In genomic region chr1:6392880-6393399, GRCh38 we compare ENCODE assay signal across 8 cellular contexts. TPM values are rescaled to one million over a fixed set of nuclear protein-coding genes. Genes with fewer than 3 reads are reported as not detected.
A peak's percentile ranks its signal among the peaks of the same experiment; 100 is the strongest.
DNase-seq lines count a peak whose midpoint lies in the region; ATAC-seq, FAIRE-seq and TF ChIP-seq lines count a peak whose summit lies in the region.

No MANE protein-coding gene starts in this region.

- DNase-seq in A549 (ENCODE audit: low read depth in 1 of 2, low spot score in 1 of 2) (no peak), astrocyte of the cerebellum (ENCODE audit: low read depth) (no peak), lower leg skin (ENCODE audit: low spot score in 2 of 2) (no peak), iPS-NIHi7 (ENCODE audit: extremely low spot score) (no peak), KBM-7 (no peak)

- TF ChIP-seq EP300 in A549 (IDR thresholded peaks at IDR 0.05): no peak

- TF ChIP-seq CTCF in A549 (IDR thresholded peaks at IDR 0.05) (no peak), astrocyte of the cerebellum (IDR thresholded peaks at IDR 0.05; ENCODE audit: low read depth, low read length, missing control alignments) (no peak), lower leg skin (IDR thresholded peaks at IDR 0.05) (no peak)

- TF ChIP-seq POLR2A in A549 (IDR thresholded peaks at IDR 0.05; ENCODE audit: low read length) (peak; percentile 37; the same call in 1 of the 2 replicates), lower leg skin (IDR thresholded peaks at IDR 0.05) (no peak)

- no peak for TF ChIP-seq RAD21 in A549 (conservative IDR thresholded peaks at IDR 0.05 in 1 of 2, IDR thresholded peaks at IDR 0.05 in 1 of 2)

- H3K9me3 ChIP-seq in A549: no peaks in the 10 kb centered on the region

- no peak for FAIRE-seq in A549 (lab: Jason Lieb, UNC)

- ATAC-seq in A549: peak; percentile 42 to 51
- peak; percentile 56 for ATAC-seq in GM18873 (IDR thresholded peaks at IDR 0.05; ENCODE audit: low FRiP score, unreplicated experiment)
- ATAC-seq in HG03460 (IDR thresholded peaks at IDR 0.05; ENCODE audit: unreplicated experiment): peak; percentile 1
- ATAC-seq in GM19452 (IDR thresholded peaks at IDR 0.05; ENCODE audit: unreplicated experiment): no peak

- no CpG with 5 or more reads among the region's 77 CpGs for WGBS in A549 (ENCODE audit: missing lambda C conversion rate)
- 0% methylated on average over 36 of the region's 77 CpGs; no CpG with 5 or more reads in 1 of the 2 donors for WGBS in lower leg skin, 2 donors

- intact Hi-C loops in lower leg skin (cut with DNase I; ENCODE audit: low total_unique reads): no loop called here

- in situ Hi-C loops in astrocyte of the cerebellum (cut with HindIII; ENCODE audit: low sequenced_read_pairs) (no loop called here), KBM-7 (cut with MboI; ENCODE audit: low pct_unique_long_range_greater_than_20kb, low sequenced_read_pairs) (no loop called here)

- peak overlapping the region; percentile 52 for H3K4me3 ChIP-seq in A549
- H3K4me3 ChIP-seq in astrocyte of the cerebellum (ENCODE audit: low read depth, low read length): peak overlapping the region; percentile 57
- H3K4me3 ChIP-seq in lower leg skin (ENCODE audit: low read depth, poor library complexity, severe bottlenecking): peak overlapping the region; percentile 32

- H3K4me2 ChIP-seq in A549: peak overlapping the region; percentile 91

- H3K27ac ChIP-seq in A549: peak overlapping the region; percentile 86 to 93

- CTCF ChIA-PET in A549 (lab: Yijun Ruan, JAX): interaction anchor here (1.3 to 34.5 kb wide), 2 partner anchors 15 to 26 kb away, joined by 3 to 575 read pairs; no protein-coding TSS in a partner anchor

- POLR2A ChIA-PET in A549 (lab: Yijun Ruan, JAX): interaction anchor here (0.6 to 1.6 kb wide), 6 partner anchors 8 to 1334 kb away, joined by 3 to 9 read pairs (median 4); no protein-coding TSS in a partner anchor

- H3K4me1 ChIP-seq in A549: peaks cover 9% of the 10 kb centered on the region

TF ChIP-seq in A549, 52 proteins besides CTCF, POLR2A, EP300 and RAD21:
- no peak for TF ChIP-seq MYC (IDR thresholded peaks at IDR 0.05; ENCODE audit: borderline replicate concordance, low read length)

RNA-seq across cellular contexts. Expression of gene ACOT7, which starts 0.6 kb away (rescaled TPM):
- 49.6 and 50.9 TPM in 2 replicates for polyA plus RNA-seq in A549 (2011; rRNA removed)
- 143 and 151 TPM in 2 replicates for polyA plus RNA-seq in A549 (2012; cell fraction: cytosol; rRNA removed)
- polyA plus RNA-seq in A549 (2012; cell fraction: nucleus; rRNA removed): 130 and 149 TPM in 2 replicates
- 46.1 to 53.6 TPM (median 48.0 TPM) in 3 replicates for polyA plus RNA-seq in A549 (2017; fragmentation: RNase III; extraction: RNeasy Plus Mini Kit Qiagen cat#74134 plus additional on column Dnase treatment)
- 32.2 and 33.2 TPM in 2 replicates for polyA minus RNA-seq in A549 (2011; rRNA and poly(A)+ RNA removed)
- 10 to 100 TPM; 21.1 to 27.7 (median 24.6) TPM for total RNA-seq in lower leg skin

RNA-seq across cellular contexts. Expression of gene HES2, which starts 26.8 kb away (rescaled TPM):
- polyA plus RNA-seq in A549 (2011; rRNA removed): 1.8 and 2.0 TPM in 2 replicates
- polyA plus RNA-seq in A549 (2012; cell fraction: cytosol; rRNA removed): 2.0 and 2.2 TPM in 2 replicates
- 1.4 and 1.6 TPM in 2 replicates for polyA plus RNA-seq in A549 (2012; cell fraction: nucleus; rRNA removed)
- polyA plus RNA-seq in A549 (2017; fragmentation: RNase III; extraction: RNeasy Plus Mini Kit Qiagen cat#74134 plus additional on column Dnase treatment): 0.75 to 1.3 TPM (median 0.79 TPM) in 3 replicates
- 0.54 and 0.87 TPM in 2 replicates for polyA minus RNA-seq in A549 (2011; rRNA and poly(A)+ RNA removed)
- 10 to 100 TPM; 15.4 to 47.7 (median 35.8) TPM for total RNA-seq in lower leg skin

RNA-seq across cellular contexts. Expression of gene ESPN, which starts 31.6 kb away (rescaled TPM):
- polyA plus RNA-seq in A549 (2011; rRNA removed) (0.13 and 0.22 TPM in 2 replicates), A549 (2017; fragmentation: RNase III; extraction: RNeasy Plus Mini Kit Qiagen cat#74134 plus additional on column Dnase treatment) (0.17 to 0.28 TPM (median 0.18 TPM) in 3 replicates)
- polyA plus RNA-seq in A549 (2012; cell fraction: cytosol; rRNA removed): 0.22 and 0.29 TPM in 2 replicates
- 0.81 and 1.1 TPM in 2 replicates for polyA plus RNA-seq in A549 (2012; cell fraction: nucleus; rRNA removed)
- not detected in 2 replicates for polyA minus RNA-seq in A549 (2011; rRNA and poly(A)+ RNA removed)
- total RNA-seq in lower leg skin: 10 to 100 TPM; 27.5 to 64.3 (median 30.3) TPM
